7 cellular contexts compared by ENCODE assay signal in genomic region chr3:157157836-157158235, GRCh38. TPM values are rescaled to one million over a fixed set of nuclear protein-coding genes. Genes with fewer than 3 reads are reported as not detected.
DNase-seq lines count a peak whose midpoint lies in the region; TF ChIP-seq lines count a peak whose summit lies in the region.

No MANE protein-coding gene starts in this region.

- H3K4me2 ChIP-seq in neuronal stem cell (ENCODE audit: insufficient read depth, low read length, poor library complexity, severe bottlenecking) = no peak overlapping the region

- H2BK120ac ChIP-seq in neuronal stem cell (ENCODE audit: low read depth, low read length) = no peak overlapping the region

- no peak overlapping the region for H3K18ac ChIP-seq in neuronal stem cell (ENCODE audit: low read length)

- no peak overlapping the region for H3K14ac ChIP-seq in neuronal stem cell (ENCODE audit: low read length)

- no peak for TF ChIP-seq CTCF in HFF-Myc (IDR thresholded peaks at IDR 0.05; ENCODE audit: low read depth, low read length, missing control alignments)
- no peak for TF ChIP-seq CTCF in glutamatergic neuron (IDR thresholded peaks at IDR 0.05; ENCODE audit: partially characterized antibody, unreplicated experiment)

- H3K36me3 ChIP-seq in skeletal muscle tissue (ENCODE audit: control insufficient read depth in 3 of 3, insufficient read depth in 3 of 3, low read length in 3 of 3) (peaks cover 16 to 32% (median 27%) of the 10 kb centered on the region in 3 donors), neuronal stem cell (replicated peaks in 1 of 2; ENCODE audit: control insufficient read depth in 2 of 2, insufficient read depth in 2 of 2, low read length in 2 of 2) (peaks cover 10 to 68% of the 10 kb centered on the region in 2 donors)

- intact Hi-C loops in activated CD4-positive, alpha-beta memory T cell treated with anti-CD3 and anti-CD28 coated beads for 36 hours (cut with micrococcal nuclease) = no loop called here

- peak overlapping the region in 1 of 3 donors; percentile 100 for H3K9ac ChIP-seq in skeletal muscle tissue (ENCODE audit: low read depth in 1 of 3, low read length in 3 of 3)
- no peak overlapping the region for H3K9ac ChIP-seq in neuronal stem cell (ENCODE audit: low read depth, low read length, poor library complexity)

- no peaks in the 10 kb centered on the region for H3K79me1 ChIP-seq in neuronal stem cell (ENCODE audit: low read depth, low read length)

- H2AK5ac ChIP-seq in neuronal stem cell (ENCODE audit: low read depth, low read length) = no peak overlapping the region

- H4K8ac ChIP-seq in neuronal stem cell (ENCODE audit: low read depth, low read length) = no peak overlapping the region

- H3K27me3 ChIP-seq in skeletal muscle tissue (ENCODE audit: control insufficient read depth in 3 of 3, insufficient read depth in 3 of 3, low read length in 3 of 3) = no peaks in the 10 kb centered on the region
- no peaks in the 10 kb centered on the region for H3K27me3 ChIP-seq in neuronal stem cell (ENCODE audit: control insufficient read depth in 3 of 3, insufficient read depth in 3 of 3, low read depth in 1 of 3, low read length in 3 of 3)

- H2BK15ac ChIP-seq in neuronal stem cell (ENCODE audit: low read length) = no peak overlapping the region

- peaks cover 68% of the 10 kb centered on the region for H3K36me3 Mint-ChIP-seq in activated CD4-positive, alpha-beta memory T cell treated with anti-CD3 and anti-CD28 coated beads for 36 hours
- H3K36me3 Mint-ChIP-seq in glutamatergic neuron (ENCODE audit: unreplicated experiment) = no peaks in the 10 kb centered on the region

- H3K27ac ChIP-seq in skeletal muscle tissue (ENCODE audit: low read depth, low read length) (peak overlapping the region; percentile 100), neuronal stem cell (replicated peaks; ENCODE audit: low read length) (no peak overlapping the region)

- H2BK12ac ChIP-seq in neuronal stem cell (ENCODE audit: low read length) = no peak overlapping the region

- no peak overlapping the region for H4K91ac ChIP-seq in neuronal stem cell (ENCODE audit: low read depth, low read length, poor library complexity)

- no peaks in the 10 kb centered on the region for H3K9me3 Mint-ChIP-seq in activated CD4-positive, alpha-beta memory T cell treated with anti-CD3 and anti-CD28 coated beads for 36 hours
- H3K9me3 Mint-ChIP-seq in glutamatergic neuron (ENCODE audit: unreplicated experiment) = peaks cover 13% of the 10 kb centered on the region

- H3K9me3 ChIP-seq in skeletal muscle tissue (ENCODE audit: control insufficient read depth in 3 of 3, low read length in 3 of 3) = no peaks in the 10 kb centered on the region
- no peaks in the 10 kb centered on the region for H3K9me3 ChIP-seq in neuronal stem cell (replicated peaks in 1 of 2; ENCODE audit: control insufficient read depth in 2 of 2, insufficient read depth in 1 of 2, low read depth in 1 of 2, low read length in 2 of 2)

- peaks cover 2% of the 10 kb centered on the region for H3K27me3 Mint-ChIP-seq in activated CD4-positive, alpha-beta memory T cell treated with anti-CD3 and anti-CD28 coated beads for 36 hours
- H3K27me3 Mint-ChIP-seq in glutamatergic neuron (ENCODE audit: unreplicated experiment) = peaks cover 6% of the 10 kb centered on the region

- H3K4me1 ChIP-seq in skeletal muscle tissue (ENCODE audit: control insufficient read depth in 3 of 3, insufficient read depth in 3 of 3, low read length in 3 of 3) (peaks cover 37 to 54% (median 45%) of the 10 kb centered on the region in 3 donors), neuronal stem cell (ENCODE audit: control insufficient read depth in 2 of 2, insufficient read depth in 1 of 2, low read depth in 1 of 2, low read length in 2 of 2) (peaks cover 6 to 45% of the 10 kb centered on the region in 2 donors)

- CTCF ChIA-PET in activated CD4-positive, alpha-beta memory T cell treated with anti-CD3 and anti-CD28 coated beads for 36 hours (lab: Charles Lee) = no interaction called here

- no peak overlapping the region for H3K4ac ChIP-seq in neuronal stem cell (ENCODE audit: low read length)

- H3K23ac ChIP-seq in neuronal stem cell (ENCODE audit: low read depth, low read length, poor library complexity) = no peak overlapping the region

- peaks cover 63% of the 10 kb centered on the region for H3K4me1 Mint-ChIP-seq in activated CD4-positive, alpha-beta memory T cell treated with anti-CD3 and anti-CD28 coated beads for 36 hours (ENCODE audit: low read depth)
- H3K4me1 Mint-ChIP-seq in glutamatergic neuron (ENCODE audit: low read depth, unreplicated experiment) = peaks cover 42% of the 10 kb centered on the region

- H2AFZ ChIP-seq in neuronal stem cell (ENCODE audit: low read length) = no peak overlapping the region

- POLR2A ChIA-PET in activated CD4-positive, alpha-beta memory T cell treated with anti-CD3 and anti-CD28 coated beads for 36 hours (lab: Charles Lee) = no interaction called here

- no peak for DNase-seq in HFF-Myc (ENCODE audit: extremely low read depth, low read depth)
- no peak for DNase-seq in activated CD4-positive, alpha-beta memory T cell treated with anti-CD3 and anti-CD28 coated beads for 36 hours
- no peak for DNase-seq in glutamatergic neuron
- DNase-seq in neuronal stem cell (ENCODE audit: low spot score) = no peak
- no peak for DNase-seq in NK-92 treated with Interleukin-12 subunit alpha and Interleukin-12 subunit beta, amount 100 ng/mL, for 24 hours (lab: John Stamatoyannopoulos, UW)
- no peak for DNase-seq in iPS-NIHi11 (ENCODE audit: low spot score)

- peak overlapping the region; percentile 94 for H3K4me3 Mint-ChIP-seq in activated CD4-positive, alpha-beta memory T cell treated with anti-CD3 and anti-CD28 coated beads for 36 hours
- peak overlapping the region; percentile 100 for H3K4me3 Mint-ChIP-seq in glutamatergic neuron (ENCODE audit: unreplicated experiment)

- H3K27ac Mint-ChIP-seq in activated CD4-positive, alpha-beta memory T cell treated with anti-CD3 and anti-CD28 coated beads for 36 hours = peak overlapping the region; percentile 99
- H3K27ac Mint-ChIP-seq in glutamatergic neuron (ENCODE audit: unreplicated experiment) = no peak overlapping the region

- H2BK5ac ChIP-seq in neuronal stem cell (ENCODE audit: low read length) = no peak overlapping the region

- H3K4me3 ChIP-seq in HFF-Myc (replicated peaks; ENCODE audit: low read depth, low read length) (peak overlapping the region; percentile 97), skeletal muscle tissue (ENCODE audit: low read length in 3 of 3) (peak overlapping the region in 2 of 3 donors; percentile 92 to 99), neuronal stem cell (ENCODE audit: low read length in 2 of 2) (peak overlapping the region in 1 of 2 donors; percentile 90)

RNA-seq across cellular contexts. Expression of gene CCNL1, which starts 2.1 kb away (rescaled TPM):
- total RNA-seq in activated CD4-positive, alpha-beta memory T cell treated with anti-CD3 and anti-CD28 coated beads for 36 hours = 100 to 1,000 TPM; 144 to 150 TPM
- total RNA-seq in glutamatergic neuron (ENCODE audit: unreplicated experiment) (123 TPM), skeletal muscle tissue (52.7 TPM)
- polyA plus RNA-seq in neuronal stem cell (2013, experiment 1 of 2) = 75.0 TPM
- 76.2 TPM for polyA plus RNA-seq in neuronal stem cell (2013, experiment 2 of 2)
